1 cellular context compared by ENCODE assay signal in the genomic region with DNA sequence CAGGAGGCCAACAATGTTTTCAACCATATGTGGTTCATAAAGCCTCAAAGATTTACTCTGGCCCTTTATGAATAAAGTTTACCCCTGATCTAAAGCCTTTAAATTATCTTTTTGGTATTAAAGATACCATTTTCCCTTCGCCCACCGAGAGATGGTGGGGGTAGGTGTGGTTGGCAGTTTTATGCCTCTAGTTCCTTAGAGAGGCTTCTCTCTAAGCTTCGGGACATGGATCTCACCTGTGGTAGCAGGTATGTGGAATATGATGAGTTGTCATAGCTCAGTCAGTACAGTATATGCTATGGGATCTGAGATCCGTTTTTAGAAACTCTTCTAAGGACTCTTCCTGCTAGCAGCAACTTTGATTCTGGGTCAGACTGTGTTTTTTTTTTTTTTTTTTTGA.
A peak's percentile ranks its signal among the peaks of the same experiment; 100 is the strongest.
TF ChIP-seq lines count a peak whose summit lies in the region.

No MANE protein-coding gene starts in this region.

TF ChIP-seq in K562, 482 proteins besides CTCF, POLR2A, EP300 and RAD21:
- TF ChIP-seq ZBTB8A (IDR thresholded peaks at IDR 0.05; ENCODE audit: partially characterized antibody) (no peak), SUPT5H (IDR thresholded peaks at IDR 0.05) (0 out of 2 replicates have a peak, but pooled peaks have one; percentile 36), POLR2AphosphoS5 (IDR thresholded peaks at IDR 0.05; ENCODE audit: control insufficient read depth, insufficient read depth, low read depth, low read length) (peak; percentile 10; the same call in 1 of the 2 replicates)
